Comparison of ENCODE assay signal across 15 cellular contexts in the genomic region with DNA sequence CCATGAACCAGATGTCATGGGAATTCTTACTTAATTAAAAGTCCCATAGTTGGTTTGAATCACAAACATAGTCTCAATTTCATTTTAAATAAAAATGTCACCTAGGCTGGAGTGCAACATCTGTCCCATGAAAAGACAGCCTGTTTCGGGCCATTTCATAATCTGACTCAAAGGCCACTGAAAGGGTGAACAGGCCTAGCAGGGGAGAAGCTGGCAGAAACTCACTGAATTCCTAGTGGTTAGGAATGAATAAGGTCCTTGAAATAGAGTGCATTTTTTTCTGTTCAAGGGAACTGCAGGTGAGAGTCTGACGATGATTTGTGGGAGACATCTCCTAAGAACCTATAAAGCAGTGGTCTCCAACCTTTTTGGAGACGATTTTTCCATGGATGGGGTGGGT. TPM values are rescaled to one million over a fixed set of nuclear protein-coding genes. Genes with fewer than 3 reads are reported as not detected.
DNase-seq lines count a peak whose midpoint lies in the region; ATAC-seq, FAIRE-seq and TF ChIP-seq lines count a peak whose summit lies in the region.
"Had no signal": no experiment of that assay in that cellular context is flagged by ENCODE, and none has a peak within 500 bp of the region (broad histone marks: within the 10 kb centered on the region; RNA-seq: fewer than 3 reads in every experiment).

No MANE protein-coding gene starts in this region.

- H2AFZ ChIP-seq in H1 (ENCODE audit: low read length) = no peak overlapping the region
- H2AFZ ChIP-seq: GM23248 had no signal

- no peak overlapping the region for H3K23ac ChIP-seq in H1 (ENCODE audit: insufficient read length)

- whole genome bisulfite sequencing in H1 (ENCODE audit: extremely low coverage in 1 of 2, insufficient coverage in 1 of 2, insufficient read length in 1 of 2, insufficient replicate concordance in 2 of 2, low coverage in 1 of 2, low lambda C conversion rate in 2 of 2, missing lambda C conversion rate in 1 of 2), 2 experiments = 92% methylated on average over 3 of the region's 3 CpGs; no CpG with 5 or more reads in 1 of the 2 experiments
- WGBS in right lobe of liver (ENCODE audit: insufficient coverage, low coverage, low lambda C conversion rate, missing lambda C conversion rate) = 66% methylated on average over 3 of the region's 3 CpGs

- H3K56ac ChIP-seq in H1 (replicated peaks; ENCODE audit: insufficient read length, low read depth, low read length) = no peak overlapping the region

- ATAC-seq in right lobe of liver = peak in 3 of 4 donors; percentile 27 to 71 (median 43)

- no peak overlapping the region for H4K8ac ChIP-seq in H1 (ENCODE audit: extremely low read depth, insufficient read depth, low read length)

- H2BK12ac ChIP-seq in H1 (ENCODE audit: low read depth, low read length) = no peak overlapping the region

- no peaks in the 10 kb centered on the region for H3K23me2 ChIP-seq in H1 (ENCODE audit: low read depth, low read length)

- H3K9me3 ChIP-seq in H1 (ENCODE audit: insufficient read depth in 2 of 2, low read depth in 1 of 2, low read length in 1 of 2) (no peaks in the 10 kb centered on the region), right lobe of liver (no peaks in the 10 kb centered on the region)
- H3K9me3 ChIP-seq: BLaER1 treated with 17β-estradiol and CSF1 and Interleukin-3, amounts not matched to agents 10 nM and 100 nM; HAP-1 had no signal

- no peak overlapping the region for H3K9ac ChIP-seq in H1 (replicated peaks in 1 of 4; ENCODE audit: extremely low read depth in 1 of 4, low read depth in 3 of 4, low read length in 3 of 4)
- H3K9ac ChIP-seq: BLaER1 treated with 17β-estradiol and CSF1 and Interleukin-3, amounts not matched to agents 10 nM and 100 nM; GM23248 had no signal

- H3K14ac ChIP-seq in H1 (ENCODE audit: insufficient read length) = no peak overlapping the region

- TF ChIP-seq POLR2A in H54 (IDR thresholded peaks at IDR 0.05; ENCODE audit: low read depth, low read length) = no peak
- TF ChIP-seq POLR2A in H1 (IDR thresholded peaks at IDR 0.05; ENCODE audit: control extremely low read depth in 1 of 2, low read depth in 2 of 2, low read length in 2 of 2) = no peak
- TF ChIP-seq POLR2A in right lobe of liver (IDR thresholded peaks at IDR 0.05) = no peak

- H3K4me1 Mint-ChIP-seq in CD14-positive monocyte = no peaks in the 10 kb centered on the region

- no peak for TF ChIP-seq RAD21 in H1 (IDR thresholded peaks at IDR 0.05 in 1 of 2, conservative IDR thresholded peaks at IDR 0.05 in 1 of 2; ENCODE audit: low read depth in 2 of 2, low read length in 2 of 2)

- no peak overlapping the region for H2BK15ac ChIP-seq in H1 (ENCODE audit: low read length)

- H3K18ac ChIP-seq in H1 (ENCODE audit: extremely low read depth, low read length) = no peak overlapping the region

- H3K79me2 ChIP-seq in H1 (ENCODE audit: control insufficient read depth in 1 of 2, insufficient read depth in 2 of 2, low read length in 2 of 2) = no peaks in the 10 kb centered on the region

- peak overlapping the region; percentile 65; the same call in 1 of the 2 replicates for H2AK5ac ChIP-seq in H1 (ENCODE audit: low read depth, low read length)

- CTCF ChIA-PET in H1 (lab: Charles Lee; ENCODE audit: partially characterized antibody) = interaction anchor here (0.9 kb wide), 1 partner anchor 42 kb away, joined by 3 read pairs; no protein-coding TSS in a partner anchor

- H3K4me1 ChIP-seq in H1 (replicated peaks in 1 of 4; ENCODE audit: control insufficient read depth in 3 of 4, insufficient read depth in 4 of 4, low read length in 3 of 4) (no peaks in the 10 kb centered on the region), right lobe of liver (peaks cover 0 to 11% (median 0%) of the 10 kb centered on the region in 4 donors)
- H3K4me1 ChIP-seq: BLaER1 treated with 17β-estradiol and CSF1 and Interleukin-3, amounts not matched to agents 10 nM and 100 nM; HAP-1 had no signal

- no peak overlapping the region for H4K5ac ChIP-seq in H1 (ENCODE audit: insufficient read length, low read depth, low read length)

- TF ChIP-seq CTCF in H1 (IDR thresholded peaks at IDR 0.05; ENCODE audit: control extremely low read depth in 1 of 3, insufficient read depth in 1 of 3, low read depth in 1 of 3, low read length in 3 of 3) (no peak), right lobe of liver (IDR thresholded peaks at IDR 0.05) (no peak), CD14-positive monocyte (IDR thresholded peaks at IDR 0.05) (no peak)

- H3K4ac ChIP-seq in H1 (replicated peaks; ENCODE audit: insufficient read length, low read depth, low read length) = no peak overlapping the region

- H3K4me3 Mint-ChIP-seq in CD14-positive monocyte = no peak overlapping the region
- H3K4me3 Mint-ChIP-seq: CD4-positive, alpha-beta T cell had no signal

- POLR2A ChIA-PET in H1 (lab: Charles Lee; ENCODE audit: partially characterized antibody) = no interaction called here

- DNase-seq in H54 (ENCODE audit: insufficient read length, low spot score) (no peak), NCI-H2171 treated with DMSO at 0.1 percent for 48 hours (lab: John Stamatoyannopoulos, UW) (peak; percentile 76), H1 (ENCODE audit: low read depth in 1 of 2, low spot score in 2 of 2) (no peak), right lobe of liver (no peak), DMS153 (lab: John Stamatoyannopoulos, UW) (no peak), NCI-H2029 treated with DMSO at 0.1 percent for 48 hours (lab: John Stamatoyannopoulos, UW) (no peak), dedifferentiated amniotic fluid mesenchymal stem cell (ENCODE audit: extremely low spot score) (no peak), CD14-positive monocyte (ENCODE audit: low spot score) (no peak)
- DNase-seq: ACHN; Calu3; CD4-positive, alpha-beta T cell; GM23248 had no signal

- no peak overlapping the region for H3K4me2 ChIP-seq in H1 (ENCODE audit: insufficient read depth in 1 of 2, low read depth in 2 of 2, low read length in 2 of 2)
- H3K4me2 ChIP-seq: BLaER1 treated with 17β-estradiol and CSF1 and Interleukin-3, amounts not matched to agents 10 nM and 100 nM had no signal

- no peak overlapping the region for H2BK120ac ChIP-seq in H1 (replicated peaks; ENCODE audit: low read depth, low read length)

- H3K79me1 ChIP-seq in H1 (ENCODE audit: low read depth, low read length) = no peaks in the 10 kb centered on the region

- H3K27ac Mint-ChIP-seq in CD14-positive monocyte = no peak overlapping the region
- H3K27ac Mint-ChIP-seq: CD4-positive, alpha-beta T cell had no signal

- peaks cover 0 to 2% (median 0%) of the 10 kb centered on the region in 7 donors for H3K9me3 Mint-ChIP-seq in CD14-positive monocyte
- H3K9me3 Mint-ChIP-seq: CD4-positive, alpha-beta T cell had no signal

- intact Hi-C loops in right lobe of liver (cut with DNase I) = no loop called here
- intact Hi-C loops in CD14-positive monocyte (cut with micrococcal nuclease) = no loop called here

- H3K36me3 ChIP-seq in H1 (ENCODE audit: control insufficient read depth in 2 of 4, insufficient read depth in 4 of 4, low read length in 3 of 4) = no peaks in the 10 kb centered on the region
- no peaks in the 10 kb centered on the region for H3K36me3 ChIP-seq in right lobe of liver
- H3K36me3 ChIP-seq: BLaER1 treated with 17β-estradiol and CSF1 and Interleukin-3, amounts not matched to agents 10 nM and 100 nM; HAP-1 had no signal

- H4K20me1 ChIP-seq in H1 (replicated peaks in 1 of 2; ENCODE audit: control insufficient read depth in 1 of 2, insufficient read depth in 2 of 2, low read length in 2 of 2) = no peaks in the 10 kb centered on the region
- H4K20me1 ChIP-seq: BLaER1 treated with 17β-estradiol and CSF1 and Interleukin-3, amounts not matched to agents 10 nM and 100 nM had no signal

- H2BK20ac ChIP-seq in H1 (ENCODE audit: low read length) = no peak overlapping the region

- no peak overlapping the region for H4K91ac ChIP-seq in H1 (replicated peaks; ENCODE audit: insufficient read length, low read length)

- H3K27ac ChIP-seq in H1 (ENCODE audit: low read depth, low read length) (no peak overlapping the region), right lobe of liver (no peak overlapping the region)
- H3K27ac ChIP-seq: BLaER1 treated with 17β-estradiol and CSF1 and Interleukin-3, amounts not matched to agents 10 nM and 100 nM; GM23248 had no signal

- H2BK5ac ChIP-seq in H1 (ENCODE audit: low read depth, low read length) = no peak overlapping the region

- H3K27me3 ChIP-seq in H1 (replicated peaks in 1 of 4; ENCODE audit: control insufficient read depth in 3 of 4, extremely low read depth in 1 of 4, insufficient read depth in 3 of 4, low read length in 3 of 4) = no peaks in the 10 kb centered on the region
- no peaks in the 10 kb centered on the region for H3K27me3 ChIP-seq in right lobe of liver
- H3K27me3 ChIP-seq: BLaER1 treated with 17β-estradiol and CSF1 and Interleukin-3, amounts not matched to agents 10 nM and 100 nM had no signal

- FAIRE-seq in H54 (lab: Jason Lieb, UNC) (peak; percentile 94), H1 (lab: Jason Lieb, UNC) (no peak)
- FAIRE-seq: HTR-8/SVneo had no signal

- peaks cover 0 to 5% (median 2%) of the 10 kb centered on the region in 3 donors for H3K27me3 Mint-ChIP-seq in CD14-positive monocyte (ENCODE audit: low read depth in 3 of 3)

- H3K36me3 Mint-ChIP-seq in CD14-positive monocyte = no peaks in the 10 kb centered on the region

- TF ChIP-seq EP300 in H1 (IDR thresholded peaks at IDR 0.05; ENCODE audit: borderline replicate concordance in 1 of 2, low read depth in 2 of 2, low read length in 2 of 2) = no peak

- H3K4me3 ChIP-seq in H1 (ENCODE audit: extremely low read depth in 1 of 4, insufficient read depth in 2 of 4, low read depth in 3 of 4, low read length in 4 of 4) (no peak overlapping the region), right lobe of liver (no peak overlapping the region)
- H3K4me3 ChIP-seq: BLaER1 treated with 17β-estradiol and CSF1 and Interleukin-3, amounts not matched to agents 10 nM and 100 nM; GM23248; HAP-1 had no signal

TF ChIP-seq in H1, 55 proteins besides CTCF, POLR2A, EP300 and RAD21 (continues in another document):
- no peak for TF ChIP-seq KDM1A (IDR thresholded peaks at IDR 0.05; ENCODE audit: borderline replicate concordance, low read length)
- TF ChIP-seq BACH1 (IDR thresholded peaks at IDR 0.05; ENCODE audit: low read length) = no peak
- no peak for TF ChIP-seq NANOG (IDR thresholded peaks at IDR 0.05; ENCODE audit: insufficient read depth, low read depth, low read length, poor library complexity, severe bottlenecking)
- no peak for TF ChIP-seq SIN3A (conservative IDR thresholded peaks at IDR 0.05 in 1 of 2, IDR thresholded peaks at IDR 0.05 in 1 of 2; ENCODE audit: low read depth in 1 of 2, low read length in 2 of 2)

RNA-seq across cellular contexts. Expression of a gene that starts 44.0 kb away (rescaled TPM):
- total RNA-seq in H1 (2021; fragmentation: NEBNext Ultra II Directional; extraction: Animal tissue kit (Norgen Biotek cat#: 25700)) = 49.8 and 54.4 TPM in 2 replicates
- 15.2 and 18.4 TPM in 2 replicates for polyA plus RNA-seq in H1 (2011; rRNA removed)
- 22.4 TPM for polyA plus RNA-seq in H1 (2011; cell fraction: cytosol; rRNA removed)
- 24.0 TPM for polyA plus RNA-seq in H1 (2011; cell fraction: nucleus; rRNA removed)
- polyA plus RNA-seq in H1 (2012, experiment 1 of 2) = 40.5 to 53.9 TPM (median 43.9 TPM) in 4 replicates
- polyA plus RNA-seq in H1 (2012, experiment 2 of 2) = 2.9 TPM
- polyA plus RNA-seq in H1 (2013, experiment 1 of 2) = 37.8 TPM
- polyA plus RNA-seq in H1 (2013, experiment 2 of 2) = 38.8 TPM
- 56.2 and 100 TPM in 2 replicates for polyA minus RNA-seq in H1 (2011; rRNA and poly(A)+ RNA removed)
- 18.7 TPM for polyA minus RNA-seq in H1 (2011; cell fraction: cytosol; rRNA and poly(A)+ RNA removed)
- polyA minus RNA-seq in H1 (2011; cell fraction: nucleus; rRNA and poly(A)+ RNA removed) = 107 TPM
- 100 to 1,000 TPM in 1 of 6 experiments, 10 to 100 TPM in 5; 58.2 to 161 (median 85.2) TPM for total RNA-seq in right lobe of liver
- polyA plus RNA-seq in CD14-positive monocyte = 10 to 100 TPM; 11.9 to 13.5 TPM
